ENCODE assay signal across 8 cellular contexts in the genomic region with DNA sequence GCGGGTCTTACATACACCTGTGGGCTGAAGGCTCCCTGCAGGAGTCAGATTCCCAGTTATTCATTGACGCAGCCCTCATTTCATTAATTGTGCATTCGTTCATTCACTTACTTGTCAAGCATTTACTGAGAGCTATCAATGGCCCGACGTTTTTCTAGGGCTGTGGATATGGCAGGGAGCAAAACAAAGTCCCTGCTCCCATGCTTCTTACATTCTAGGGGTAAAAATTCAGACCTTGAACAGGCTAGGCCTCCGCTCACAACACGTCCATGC. TPM values are rescaled to one million over a fixed set of nuclear protein-coding genes. Genes with fewer than 3 reads are reported as not detected.
DNase-seq lines count a peak whose midpoint lies in the region; ATAC-seq and TF ChIP-seq lines count a peak whose summit lies in the region.

No MANE protein-coding gene starts in this region.

- TF ChIP-seq CTCF in AG04449 (IDR thresholded peaks at IDR 0.05; ENCODE audit: insufficient read depth, low read length, missing control alignments) (no peak), nephron (IDR thresholded peaks at IDR 0.05; ENCODE audit: unreplicated experiment in 3 of 3) (peak in 1 of 3 experiments; percentile 23)

- peak overlapping the region; percentile 85 to 95 (median 93) for H3K4me3 Mint-ChIP-seq in nephron

- POLR2A ChIA-PET in AG04449 (lab: Yijun Ruan, JAX) = no interaction called here
- POLR2A ChIA-PET in HEK293T (lab: Yijun Ruan, JAX) = no interaction called here

- peaks cover 7% of the 10 kb centered on the region for H3K27me3 Mint-ChIP-seq in nephron (ENCODE audit: low read depth)

- H3K27me3 ChIP-seq in HUES48 (ENCODE audit: control insufficient read depth, insufficient read depth, low read length) = no peaks in the 10 kb centered on the region

- H3K9me3 Mint-ChIP-seq in nephron = no peaks in the 10 kb centered on the region

- H3K4me1 Mint-ChIP-seq in nephron = peaks cover 39% of the 10 kb centered on the region

- no peak for ATAC-seq in GM21367 (IDR thresholded peaks at IDR 0.05; ENCODE audit: unreplicated experiment)

- peaks cover 26% of the 10 kb centered on the region for H3K36me3 ChIP-seq in HUES48 (ENCODE audit: control insufficient read depth, insufficient read depth, low read length)

- H3K27ac Mint-ChIP-seq in nephron = peak overlapping the region; percentile 67 to 94 (median 80)

- H3K27ac ChIP-seq in HUES48 (ENCODE audit: low read depth, low read length) (no peak overlapping the region), caudate nucleus (ENCODE audit: low read depth, low read length) (peak overlapping the region; percentile 56)

- H3K9ac ChIP-seq in HUES48 (ENCODE audit: low read depth, low read length) = 0 out of 2 replicates have a peak overlapping the region, but pooled peaks have one; percentile 8

- DNase-seq in AG04449 (ENCODE audit: low read depth, low spot score) (no peak), caudate nucleus (lab: John Stamatoyannopoulos, UW) (no peak), HEK293T (ENCODE audit: extremely low spot score) (no peak), mucosa of gallbladder (ENCODE audit: low spot score) (no peak), NCI-H1092 treated with DMSO at 0.1 percent for 48 hours (lab: John Stamatoyannopoulos, UW) (no peak)

- CTCF ChIA-PET in AG04449 (lab: Yijun Ruan, JAX) (interaction anchor here (0.9 to 5.4 kb wide), 31 partner anchors 10 to 349 kb away, joined by 3 to 120 read pairs (median 5); partner anchors contain the start of gene PSMF1), HEK293T (lab: Yijun Ruan, JAX) (interaction anchor here (0.8 to 1.0 kb wide), 3 partner anchors 9 to 704 kb away, joined by 3 to 4 read pairs (median 3); no protein-coding TSS in a partner anchor)

- no peaks in the 10 kb centered on the region for H3K9me3 ChIP-seq in HUES48 (ENCODE audit: control insufficient read depth, insufficient read depth, low read length)

- peaks cover 19% of the 10 kb centered on the region for H3K4me1 ChIP-seq in HUES48 (ENCODE audit: control insufficient read depth, insufficient read depth, low read length)

- peaks cover 10% of the 10 kb centered on the region for H3K36me3 Mint-ChIP-seq in nephron (ENCODE audit: low read depth)

- H3K4me3 ChIP-seq in AG04449 (ENCODE audit: low read depth, low read length) (peak overlapping the region; percentile 32), HUES48 (ENCODE audit: low read depth, low read length) (peak overlapping the region; percentile 46)

TF ChIP-seq in HEK293T, 16 proteins besides CTCF, POLR2A, EP300 and RAD21:
- no peak for TF ChIP-seq NFRKB (IDR thresholded peaks at IDR 0.05)
- TF ChIP-seq, protein P1, sequence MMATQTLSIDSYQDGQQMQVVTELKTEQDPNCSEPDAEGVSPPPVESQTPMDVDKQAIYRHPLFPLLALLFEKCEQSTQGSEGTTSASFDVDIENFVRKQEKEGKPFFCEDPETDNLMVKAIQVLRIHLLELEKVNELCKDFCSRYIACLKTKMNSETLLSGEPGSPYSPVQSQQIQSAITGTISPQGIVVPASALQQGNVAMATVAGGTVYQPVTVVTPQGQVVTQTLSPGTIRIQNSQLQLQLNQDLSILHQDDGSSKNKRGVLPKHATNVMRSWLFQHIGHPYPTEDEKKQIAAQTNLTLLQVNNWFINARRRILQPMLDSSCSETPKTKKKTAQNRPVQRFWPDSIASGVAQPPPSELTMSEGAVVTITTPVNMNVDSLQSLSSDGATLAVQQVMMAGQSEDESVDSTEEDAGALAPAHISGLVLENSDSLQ (IDR thresholded peaks at IDR 0.05) = no peak
- no peak for TF ChIP-seq TARDBP (IDR thresholded peaks at IDR 0.05)
- no peak for TF ChIP-seq CTBP1 (IDR thresholded peaks at IDR 0.05; ENCODE audit: borderline replicate concordance)

RNA-seq across cellular contexts. Expression of gene NSFL1C, which starts 0.4 kb away (rescaled TPM):
- 77.5 TPM for total RNA-seq in mucosa of gallbladder

RNA-seq across cellular contexts. Expression of gene SIRPB2, which starts 24.2 kb away (rescaled TPM):
- total RNA-seq in mucosa of gallbladder = 3.7 TPM
